In the genomic region with DNA sequence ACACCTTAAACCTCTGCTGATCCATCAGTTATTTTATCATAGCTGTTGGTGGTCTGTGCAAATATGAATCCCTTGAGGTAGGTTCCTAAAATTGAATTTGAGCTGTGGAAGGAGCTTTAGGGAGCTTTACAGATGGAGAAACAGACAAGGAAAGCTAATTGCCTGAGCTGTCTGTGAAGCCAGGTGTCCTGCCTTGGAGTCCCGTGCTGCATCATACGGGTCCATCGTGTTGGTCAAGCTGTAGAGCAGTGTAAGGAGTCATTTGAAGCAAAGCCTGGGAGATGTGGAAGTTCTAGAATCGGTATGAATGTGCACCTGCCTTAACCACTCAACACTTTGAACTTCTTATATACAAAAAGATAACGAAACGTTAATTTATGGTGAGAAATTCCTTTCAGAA, we compare ENCODE assay signal across 8 cellular contexts.
DNase-seq lines count a peak whose midpoint lies in the region; ATAC-seq, FAIRE-seq and TF ChIP-seq lines count a peak whose summit lies in the region.

No MANE protein-coding gene starts in this region.

- DNase-seq in GM18507 (ENCODE audit: extremely low spot score, insufficient read length, low read depth) (no peak), OCI-M1 (lab: John Stamatoyannopoulos, UW) (peak; percentile 41), erythroblast (lab: John Stamatoyannopoulos, UW) (peak; percentile 26 to 48), KG1 (lab: John Stamatoyannopoulos, UW) (no peak)
- DNase-seq in activated CD4-positive, alpha-beta T cell treated with anti-CD3 and anti-CD28 coated beads for 48 hours: no peak

- H3K4me3 ChIP-seq in rectal smooth muscle tissue (ENCODE audit: low read length): peak overlapping the region; percentile 76

- ATAC-seq in HG02885 (IDR thresholded peaks at IDR 0.05; ENCODE audit: poor library complexity, unreplicated experiment): no peak
- no peak for ATAC-seq in HG03520 (IDR thresholded peaks at IDR 0.05; ENCODE audit: unreplicated experiment)

- H3K36me3 ChIP-seq in rectal smooth muscle tissue (ENCODE audit: control insufficient read depth, insufficient read depth, low read length): no peaks in the 10 kb centered on the region

- FAIRE-seq in GM18507 (lab: Jason Lieb, UNC): peak; percentile 21

- H3K27ac ChIP-seq in rectal smooth muscle tissue (ENCODE audit: low read depth, low read length): peak overlapping the region; percentile 86

- peaks cover 9% of the 10 kb centered on the region for H3K4me1 ChIP-seq in rectal smooth muscle tissue (ENCODE audit: control insufficient read depth, insufficient read depth, low read length)

- no peak overlapping the region for H3K9ac ChIP-seq in rectal smooth muscle tissue (ENCODE audit: low read length)

- no peaks in the 10 kb centered on the region for H3K27me3 ChIP-seq in rectal smooth muscle tissue (ENCODE audit: control insufficient read depth, insufficient read depth, low read length)

- TF ChIP-seq POLR2A in erythroblast (IDR thresholded peaks at IDR 0.05; ENCODE audit: low read length): no peak

Comparison
In these comparisons a context has a peak if more than half of its experiments do, and no peak if none do; other contexts are left out.
1. DNase-seq: peak in OCI-M1 (single experiment) and erythroblast (2 of 2); none in GM18507 (single experiment), activated CD4-positive, alpha-beta T cell treated with anti-CD3 and anti-CD28 coated beads for 48 hours (single experiment) and KG1 (single experiment).